ENCODE assay signal across 8 cellular contexts in genomic region chr7:99473315-99473596, GRCh38. TPM values are rescaled to one million over a fixed set of nuclear protein-coding genes. Genes with fewer than 3 reads are reported as not detected.
DNase-seq lines count a peak whose midpoint lies in the region; ATAC-seq, FAIRE-seq and TF ChIP-seq lines count a peak whose summit lies in the region.

No MANE protein-coding gene starts in this region.

- DNase-seq in activated CD4-positive, alpha-beta T cell treated with anti-CD3 and anti-CD28 coated beads, Interleukin-2, amount 10 ng/mL, durations not matched to agents 7 days and 5 days: peak; percentile 38
- no peak for DNase-seq in activated CD4-positive, alpha-beta T cell treated with anti-CD3 and anti-CD28 coated beads, Interleukin-2, amount 50 U/mL, for 1 hour
- peak in 1 of 2 experiments; percentile 45 for DNase-seq in SJCRH30
- DNase-seq in H1 (ENCODE audit: low read depth in 1 of 2, low spot score in 2 of 2): no peak
- peak; percentile 28 for DNase-seq in mucosa of gallbladder (ENCODE audit: low spot score)
- no peak for DNase-seq in NK-92 treated with Interleukin-12 subunit alpha and Interleukin-12 subunit beta, amount 100 ng/mL, for 24 hours (lab: John Stamatoyannopoulos, UW)
- DNase-seq in activated CD4-positive, alpha-beta T cell treated with anti-CD3 and anti-CD28 coated beads, Interleukin-2, amount 50 U/mL, for 48 hours: no peak

- peaks cover 19% of the 10 kb centered on the region for H3K36me3 Mint-ChIP-seq in activated CD4-positive, alpha-beta T cell treated with anti-CD3 and anti-CD28 coated beads, Interleukin-2, amount 10 ng/mL, durations not matched to agents 7 days and 5 days (ENCODE audit: low read depth)

- H3K4me2 ChIP-seq in H1 (ENCODE audit: insufficient read depth in 1 of 2, low read depth in 2 of 2, low read length in 2 of 2): peak overlapping the region; percentile 78 to 86

- no peaks in the 10 kb centered on the region for H3K27me3 ChIP-seq in SJCRH30
- no peaks in the 10 kb centered on the region for H3K27me3 ChIP-seq in H1 (replicated peaks in 1 of 4; ENCODE audit: control insufficient read depth in 3 of 4, extremely low read depth in 1 of 4, insufficient read depth in 3 of 4, low read length in 3 of 4)

- no peak overlapping the region for H4K91ac ChIP-seq in H1 (replicated peaks; ENCODE audit: insufficient read length, low read length)

- no peaks in the 10 kb centered on the region for H3K4me1 ChIP-seq in SJCRH30
- no peaks in the 10 kb centered on the region for H3K4me1 ChIP-seq in H1 (replicated peaks in 1 of 4; ENCODE audit: control insufficient read depth in 3 of 4, insufficient read depth in 4 of 4, low read length in 3 of 4)

- H3K4ac ChIP-seq in H1 (replicated peaks; ENCODE audit: insufficient read length, low read depth, low read length): no peak overlapping the region

- H3K4me3 ChIP-seq in SJCRH30 (peak overlapping the region; percentile 86), H1 (ENCODE audit: extremely low read depth in 1 of 4, insufficient read depth in 2 of 4, low read depth in 3 of 4, low read length in 4 of 4) (peak overlapping the region; percentile 75 to 91 (median 90))

- H3K9me3 Mint-ChIP-seq in activated CD4-positive, alpha-beta T cell treated with anti-CD3 and anti-CD28 coated beads, Interleukin-2, amount 10 ng/mL, durations not matched to agents 7 days and 5 days: no peaks in the 10 kb centered on the region

- H2BK12ac ChIP-seq in H1 (ENCODE audit: low read depth, low read length): no peak overlapping the region

- no peak overlapping the region for H4K5ac ChIP-seq in H1 (ENCODE audit: insufficient read length, low read depth, low read length)

- no peak for FAIRE-seq in H1 (lab: Jason Lieb, UNC)

- no peak for TF ChIP-seq RAD21 in H1 (IDR thresholded peaks at IDR 0.05 in 1 of 2, conservative IDR thresholded peaks at IDR 0.05 in 1 of 2; ENCODE audit: low read depth in 2 of 2, low read length in 2 of 2)

- TF ChIP-seq EP300 in H1 (IDR thresholded peaks at IDR 0.05; ENCODE audit: borderline replicate concordance in 1 of 2, low read depth in 2 of 2, low read length in 2 of 2): no peak

- CTCF ChIA-PET in activated CD4-positive, alpha-beta T cell treated with anti-CD3 and anti-CD28 coated beads, Interleukin-2, amount 10 ng/mL, durations not matched to agents 7 days and 5 days (lab: Charles Lee): interaction anchor here (0.7 to 1.5 kb wide), 4 partner anchors 25 to 83 kb away, joined by 3 to 6 read pairs (median 3); no protein-coding TSS in a partner anchor
- CTCF ChIA-PET in H1 (lab: Charles Lee; ENCODE audit: partially characterized antibody): interaction anchor here (1.1 to 1.4 kb wide), 2 partner anchors 13 to 15 kb away, joined by 3 to 4 read pairs; no protein-coding TSS in a partner anchor

- peaks cover 6% of the 10 kb centered on the region for H3K79me1 ChIP-seq in H1 (ENCODE audit: low read depth, low read length)

- H3K4me3 Mint-ChIP-seq in activated CD4-positive, alpha-beta T cell treated with anti-CD3 and anti-CD28 coated beads, Interleukin-2, amount 10 ng/mL, durations not matched to agents 7 days and 5 days: peak overlapping the region; percentile 99

- POLR2A ChIA-PET in activated CD4-positive, alpha-beta T cell treated with anti-CD3 and anti-CD28 coated beads, Interleukin-2, amount 10 ng/mL, durations not matched to agents 7 days and 5 days (lab: Charles Lee): no interaction called here
- POLR2A ChIA-PET in H1 (lab: Charles Lee; ENCODE audit: partially characterized antibody): interaction anchor here (0.6 to 2.8 kb wide), 17 partner anchors 8 to 470 kb away, joined by 3 to 10 read pairs (median 4); partner anchors contain the start of genes ATP5MF, BUD31, PDAP1 and ZKSCAN5

- WGBS in H1 (ENCODE audit: extremely low coverage in 1 of 2, insufficient coverage in 1 of 2, insufficient read length in 1 of 2, insufficient replicate concordance in 2 of 2, low coverage in 1 of 2, low lambda C conversion rate in 2 of 2, missing lambda C conversion rate in 1 of 2), 2 experiments: 10% methylated on average over 7 of the region's 7 CpGs; no CpG with 5 or more reads in 1 of the 2 experiments

- H2AFZ ChIP-seq in H1 (ENCODE audit: low read length): peak overlapping the region; percentile 55; the same call in 1 of the 2 replicates

- H3K27ac ChIP-seq in SJCRH30 (peak overlapping the region; percentile 65), H1 (ENCODE audit: low read depth, low read length) (0 out of 2 replicates have a peak overlapping the region, but pooled peaks have one; percentile 7)

- H2BK20ac ChIP-seq in H1 (ENCODE audit: low read length): no peak overlapping the region

- no peak for TF ChIP-seq CTCF in H1 (IDR thresholded peaks at IDR 0.05; ENCODE audit: control extremely low read depth in 1 of 3, insufficient read depth in 1 of 3, low read depth in 1 of 3, low read length in 3 of 3)

- H3K23ac ChIP-seq in H1 (ENCODE audit: insufficient read length): no peak overlapping the region

- peak overlapping the region in 3 of 4 experiments; percentile 78 to 91 (median 78); a peak in 6 of 7 replicates for H3K9ac ChIP-seq in H1 (replicated peaks in 1 of 4; ENCODE audit: extremely low read depth in 1 of 4, low read depth in 3 of 4, low read length in 3 of 4)

- H3K14ac ChIP-seq in H1 (ENCODE audit: insufficient read length): no peak overlapping the region

- H3K56ac ChIP-seq in H1 (replicated peaks; ENCODE audit: insufficient read length, low read depth, low read length): no peak overlapping the region

- no peak overlapping the region for H2AK5ac ChIP-seq in H1 (ENCODE audit: low read depth, low read length)

- peaks cover 45% of the 10 kb centered on the region for H3K4me1 Mint-ChIP-seq in activated CD4-positive, alpha-beta T cell treated with anti-CD3 and anti-CD28 coated beads, Interleukin-2, amount 10 ng/mL, durations not matched to agents 7 days and 5 days

- H3K27me3 Mint-ChIP-seq in activated CD4-positive, alpha-beta T cell treated with anti-CD3 and anti-CD28 coated beads, Interleukin-2, amount 10 ng/mL, durations not matched to agents 7 days and 5 days: no peaks in the 10 kb centered on the region

- H2BK120ac ChIP-seq in H1 (replicated peaks; ENCODE audit: low read depth, low read length): no peak overlapping the region

- H3K27ac Mint-ChIP-seq in activated CD4-positive, alpha-beta T cell treated with anti-CD3 and anti-CD28 coated beads, Interleukin-2, amount 10 ng/mL, durations not matched to agents 7 days and 5 days: peak overlapping the region; percentile 91

- peaks cover 16 to 47% of the 10 kb centered on the region in 2 experiments for H3K79me2 ChIP-seq in H1 (ENCODE audit: control insufficient read depth in 1 of 2, insufficient read depth in 2 of 2, low read length in 2 of 2)

- H4K8ac ChIP-seq in H1 (ENCODE audit: extremely low read depth, insufficient read depth, low read length): no peak overlapping the region; the same call in 1 of the 2 replicates

- TF ChIP-seq POLR2A in H1 (IDR thresholded peaks at IDR 0.05; ENCODE audit: control extremely low read depth in 1 of 2, low read depth in 2 of 2, low read length in 2 of 2): no peak

- no peaks in the 10 kb centered on the region for H3K9me3 ChIP-seq in SJCRH30 (replicated peaks)
- H3K9me3 ChIP-seq in H1 (ENCODE audit: insufficient read depth in 2 of 2, low read depth in 1 of 2, low read length in 1 of 2): no peaks in the 10 kb centered on the region

- H2BK15ac ChIP-seq in H1 (ENCODE audit: low read length): no peak overlapping the region

- H4K20me1 ChIP-seq in H1 (replicated peaks in 1 of 2; ENCODE audit: control insufficient read depth in 1 of 2, insufficient read depth in 2 of 2, low read length in 2 of 2): peaks cover 0 to 4% of the 10 kb centered on the region in 2 experiments

- H3K36me3 ChIP-seq in SJCRH30 (peaks cover 7% of the 10 kb centered on the region), H1 (ENCODE audit: control insufficient read depth in 2 of 4, insufficient read depth in 4 of 4, low read length in 3 of 4) (peaks cover 0 to 5% (median 1%) of the 10 kb centered on the region in 4 experiments; a peak in 4 of 8 replicates)

- peaks cover 7% of the 10 kb centered on the region for H3K23me2 ChIP-seq in H1 (ENCODE audit: low read depth, low read length)

- H2BK5ac ChIP-seq in H1 (ENCODE audit: low read depth, low read length): no peak overlapping the region

- H3K18ac ChIP-seq in H1 (ENCODE audit: extremely low read depth, low read length): 0 out of 2 replicates have a peak overlapping the region, but pooled peaks have one; percentile 14

- peak; percentile 3 for ATAC-seq in HG02981 (IDR thresholded peaks at IDR 0.05; ENCODE audit: unreplicated experiment)

RNA-seq across cellular contexts. Expression of gene ZNF789, which starts 0.6 kb away (rescaled TPM):
- 10 to 100 TPM; 28.1 to 28.2 TPM for total RNA-seq in activated CD4-positive, alpha-beta T cell treated with anti-CD3 and anti-CD28 coated beads, Interleukin-2, amount 10 ng/mL, durations not matched to agents 7 days and 5 days
- total RNA-seq in SJCRH30 (2014; rRNA removed; shearing (Covaris generic)): 12.2 and 20.1 TPM in 2 replicates
- 9.9 and 11.4 TPM in 2 replicates for total RNA-seq in H1 (2021; fragmentation: NEBNext Ultra II Directional; extraction: Animal tissue kit (Norgen Biotek cat#: 25700))
- 9.4 and 12.5 TPM in 2 replicates for polyA plus RNA-seq in H1 (2011; rRNA removed)
- 15.7 TPM for polyA plus RNA-seq in H1 (2011; cell fraction: cytosol; rRNA removed)
- 14.4 TPM for polyA plus RNA-seq in H1 (2011; cell fraction: nucleus; rRNA removed)
- 11.7 to 15.0 TPM (median 12.4 TPM) in 4 replicates for polyA plus RNA-seq in H1 (2012, experiment 1 of 2)
- polyA plus RNA-seq in H1 (2012, experiment 2 of 2): 5.3 TPM
- polyA plus RNA-seq in H1 (2013, experiment 1 of 2): 9.7 TPM
- polyA plus RNA-seq in H1 (2013, experiment 2 of 2): 9.0 TPM
- 8.8 and 11.4 TPM in 2 replicates for polyA minus RNA-seq in H1 (2011; rRNA and poly(A)+ RNA removed)
- 10.3 TPM for polyA minus RNA-seq in H1 (2011; cell fraction: cytosol; rRNA and poly(A)+ RNA removed)
- 18.2 TPM for polyA minus RNA-seq in H1 (2011; cell fraction: nucleus; rRNA and poly(A)+ RNA removed)
- total RNA-seq in mucosa of gallbladder: 13.0 TPM

RNA-seq across cellular contexts. Expression of gene ATP5MF, which starts 7.3 kb away (rescaled TPM):
- 100 to 1,000 TPM; 369 to 370 TPM for total RNA-seq in activated CD4-positive, alpha-beta T cell treated with anti-CD3 and anti-CD28 coated beads, Interleukin-2, amount 10 ng/mL, durations not matched to agents 7 days and 5 days
- total RNA-seq in SJCRH30 (2014; rRNA removed; shearing (Covaris generic)): 912 and 1,207 TPM in 2 replicates
- total RNA-seq in H1 (2021; fragmentation: NEBNext Ultra II Directional; extraction: Animal tissue kit (Norgen Biotek cat#: 25700)): 506 and 539 TPM in 2 replicates
- polyA plus RNA-seq in H1 (2011; rRNA removed): 2,240 and 4,362 TPM in 2 replicates
- 1,896 TPM for polyA plus RNA-seq in H1 (2011; cell fraction: cytosol; rRNA removed)
- 311 TPM for polyA plus RNA-seq in H1 (2011; cell fraction: nucleus; rRNA removed)
- 1,096 to 1,517 TPM (median 1,385 TPM) in 4 replicates for polyA plus RNA-seq in H1 (2012, experiment 1 of 2)
- 20,372 TPM for polyA plus RNA-seq in H1 (2012, experiment 2 of 2)
- 727 TPM for polyA plus RNA-seq in H1 (2013, experiment 1 of 2)
- polyA plus RNA-seq in H1 (2013, experiment 2 of 2): 672 TPM
- polyA minus RNA-seq in H1 (2011; rRNA and poly(A)+ RNA removed): 145 and 164 TPM in 2 replicates
- 160 TPM for polyA minus RNA-seq in H1 (2011; cell fraction: cytosol; rRNA and poly(A)+ RNA removed)
- polyA minus RNA-seq in H1 (2011; cell fraction: nucleus; rRNA and poly(A)+ RNA removed): 92.3 TPM
- total RNA-seq in mucosa of gallbladder: 248 TPM

RNA-seq across cellular contexts. Expression of gene ZNF394, which starts 26.8 kb away (rescaled TPM):
- 10 to 100 TPM; 52.1 to 53.1 TPM for total RNA-seq in activated CD4-positive, alpha-beta T cell treated with anti-CD3 and anti-CD28 coated beads, Interleukin-2, amount 10 ng/mL, durations not matched to agents 7 days and 5 days
- total RNA-seq in SJCRH30 (2014; rRNA removed; shearing (Covaris generic)): 25.4 and 29.7 TPM in 2 replicates
- 19.3 and 24.0 TPM in 2 replicates for total RNA-seq in H1 (2021; fragmentation: NEBNext Ultra II Directional; extraction: Animal tissue kit (Norgen Biotek cat#: 25700))
- 6.6 and 7.6 TPM in 2 replicates for polyA plus RNA-seq in H1 (2011; rRNA removed)
- 11.1 TPM for polyA plus RNA-seq in H1 (2011; cell fraction: cytosol; rRNA removed)
- 5.8 TPM for polyA plus RNA-seq in H1 (2011; cell fraction: nucleus; rRNA removed)
- 15.6 to 17.2 TPM (median 15.8 TPM) in 4 replicates for polyA plus RNA-seq in H1 (2012, experiment 1 of 2)
- 7.8 TPM for polyA plus RNA-seq in H1 (2012, experiment 2 of 2)
- 11.4 TPM for polyA plus RNA-seq in H1 (2013, experiment 1 of 2)
- polyA plus RNA-seq in H1 (2013, experiment 2 of 2): 11.3 TPM
- polyA minus RNA-seq in H1 (2011; rRNA and poly(A)+ RNA removed): 12.1 and 15.3 TPM in 2 replicates
- polyA minus RNA-seq in H1 (2011; cell fraction: cytosol; rRNA and poly(A)+ RNA removed): 13.5 TPM
- 15.7 TPM for polyA minus RNA-seq in H1 (2011; cell fraction: nucleus; rRNA and poly(A)+ RNA removed)
- total RNA-seq in mucosa of gallbladder: 27.3 TPM

RNA-seq across cellular contexts. Expression of gene ZKSCAN5, which starts 31.2 kb away (rescaled TPM):
- 10 to 100 TPM; 14.1 to 15.2 TPM for total RNA-seq in activated CD4-positive, alpha-beta T cell treated with anti-CD3 and anti-CD28 coated beads, Interleukin-2, amount 10 ng/mL, durations not matched to agents 7 days and 5 days
- 18.9 and 19.5 TPM in 2 replicates for total RNA-seq in SJCRH30 (2014; rRNA removed; shearing (Covaris generic))
- 12.9 and 13.5 TPM in 2 replicates for total RNA-seq in H1 (2021; fragmentation: NEBNext Ultra II Directional; extraction: Animal tissue kit (Norgen Biotek cat#: 25700))
- polyA plus RNA-seq in H1 (2011; rRNA removed): 4.3 and 5.3 TPM in 2 replicates
- 7.4 TPM for polyA plus RNA-seq in H1 (2011; cell fraction: cytosol; rRNA removed)
- polyA plus RNA-seq in H1 (2011; cell fraction: nucleus; rRNA removed): 7.8 TPM
- 9.3 to 11.7 TPM (median 10.3 TPM) in 4 replicates for polyA plus RNA-seq in H1 (2012, experiment 1 of 2)
- 1.1 TPM for polyA plus RNA-seq in H1 (2012, experiment 2 of 2)
- polyA plus RNA-seq in H1 (2013, experiment 1 of 2): 8.4 TPM
- polyA plus RNA-seq in H1 (2013, experiment 2 of 2): 8.9 TPM
- polyA minus RNA-seq in H1 (2011; rRNA and poly(A)+ RNA removed): 23.9 TPM in 2 replicates
- polyA minus RNA-seq in H1 (2011; cell fraction: cytosol; rRNA and poly(A)+ RNA removed): 10.9 TPM
- 10.7 TPM for polyA minus RNA-seq in H1 (2011; cell fraction: nucleus; rRNA and poly(A)+ RNA removed)
- total RNA-seq in mucosa of gallbladder: 8.0 TPM

RNA-seq across cellular contexts. Expression of gene CPSF4, which starts 34.5 kb away (rescaled TPM):
- total RNA-seq in activated CD4-positive, alpha-beta T cell treated with anti-CD3 and anti-CD28 coated beads, Interleukin-2, amount 10 ng/mL, durations not matched to agents 7 days and 5 days: 10 to 100 TPM; 58.5 to 61.9 TPM
- 58.9 and 76.8 TPM in 2 replicates for total RNA-seq in SJCRH30 (2014; rRNA removed; shearing (Covaris generic))
- total RNA-seq in H1 (2021; fragmentation: NEBNext Ultra II Directional; extraction: Animal tissue kit (Norgen Biotek cat#: 25700)): 74.8 and 77.5 TPM in 2 replicates
- polyA plus RNA-seq in H1 (2011; rRNA removed): 103 and 156 TPM in 2 replicates
- 114 TPM for polyA plus RNA-seq in H1 (2011; cell fraction: cytosol; rRNA removed)
- polyA plus RNA-seq in H1 (2011; cell fraction: nucleus; rRNA removed): 301 TPM
- 66.8 to 95.4 TPM (median 80.9 TPM) in 4 replicates for polyA plus RNA-seq in H1 (2012, experiment 1 of 2)
- 75.9 TPM for polyA plus RNA-seq in H1 (2012, experiment 2 of 2)
- polyA plus RNA-seq in H1 (2013, experiment 1 of 2): 46.9 TPM
- polyA plus RNA-seq in H1 (2013, experiment 2 of 2): 42.5 TPM
- polyA minus RNA-seq in H1 (2011; rRNA and poly(A)+ RNA removed): 105 and 116 TPM in 2 replicates
- polyA minus RNA-seq in H1 (2011; cell fraction: cytosol; rRNA and poly(A)+ RNA removed): 59.0 TPM
- 86.4 TPM for polyA minus RNA-seq in H1 (2011; cell fraction: nucleus; rRNA and poly(A)+ RNA removed)
- 29.0 TPM for total RNA-seq in mucosa of gallbladder

Comparison
In these comparisons a context has a peak if more than half of its experiments do, and no peak if none do; other contexts are left out.
1. DNase-seq: peak in activated CD4-positive, alpha-beta T cell treated with anti-CD3 and anti-CD28 coated beads, Interleukin-2, amount 10 ng/mL, durations not matched to agents 7 days and 5 days (single experiment) and mucosa of gallbladder (single experiment); none in activated CD4-positive, alpha-beta T cell treated with anti-CD3 and anti-CD28 coated beads, Interleukin-2, amount 50 U/mL, for 1 hour (single experiment), H1 (0 of 2), NK-92 treated with Interleukin-12 subunit alpha and Interleukin-12 subunit beta, amount 100 ng/mL, for 24 hours (single experiment) and activated CD4-positive, alpha-beta T cell treated with anti-CD3 and anti-CD28 coated beads, Interleukin-2, amount 50 U/mL, for 48 hours (0 of 2).